In genomic region chr12:26906704-26907103, GRCh38 we compare ENCODE assay signal across 2 cellular contexts.
TF ChIP-seq lines count a peak whose summit lies in the region.

No MANE protein-coding gene starts in this region.

TF ChIP-seq in GM12878, 131 proteins besides CTCF, POLR2A, EP300 and RAD21:
- TF ChIP-seq ZNF622 (IDR thresholded peaks at IDR 0.05) (no peak), SIX5 (IDR thresholded peaks at IDR 0.05; ENCODE audit: low read depth, low read length, severe bottlenecking) (no peak)
TF ChIP-seq in GM12878: peak in this region for 0.

TF ChIP-seq in HEK293T, 16 proteins besides CTCF, POLR2A, EP300 and RAD21:
- TF ChIP-seq SUZ12 (IDR thresholded peaks at IDR 0.05) = no peak
- no peak for TF ChIP-seq BHLHE40 (IDR thresholded peaks at IDR 0.05; ENCODE audit: borderline replicate concordance)
- TF ChIP-seq LEF1 (IDR thresholded peaks at IDR 0.05; ENCODE audit: borderline replicate concordance) = no peak
- no peak for TF ChIP-seq ARNT (IDR thresholded peaks at IDR 0.05)
- TF ChIP-seq L3MBTL2 (conservative IDR thresholded peaks at IDR 0.05) = no peak
TF ChIP-seq in HEK293T: peak in this region for 0.
